10 cellular contexts compared by ENCODE assay signal in genomic region chr22:17727244-17727892, GRCh38. TPM values are rescaled to one million over a fixed set of nuclear protein-coding genes. Genes with fewer than 3 reads are reported as not detected.
DNase-seq lines count a peak whose midpoint lies in the region; ATAC-seq and TF ChIP-seq lines count a peak whose summit lies in the region.
"Had no signal": no experiment of that assay in that cellular context is flagged by ENCODE, and none has a peak within 500 bp of the region (broad histone marks: within the 10 kb centered on the region; RNA-seq: fewer than 3 reads in every experiment).

No MANE protein-coding gene starts in this region.

- dilution Hi-C loops in IMR-90 (cut with HindIII; ENCODE audit: low sequenced_read_pairs, unreplicated experiment) = no loop called here

- no peaks in the 10 kb centered on the region for H3K27me3 Mint-ChIP-seq in CD4-positive, CD25-positive, alpha-beta regulatory T cell
- no peaks in the 10 kb centered on the region for H3K27me3 Mint-ChIP-seq in nephron (ENCODE audit: low read depth)

- peaks cover 5% of the 10 kb centered on the region for H4K20me1 ChIP-seq in IMR-90 (ENCODE audit: insufficient read depth, low read length)

- no peak overlapping the region for H3K4me2 ChIP-seq in IMR-90 (ENCODE audit: low read depth, low read length)

- H2BK20ac ChIP-seq in IMR-90 (ENCODE audit: low read depth, low read length) = peak overlapping the region; percentile 83

- peak overlapping the region; percentile 6 to 73 for H4K8ac ChIP-seq in IMR-90 (ENCODE audit: low read depth in 2 of 2, low read length in 2 of 2)

- H2BK5ac ChIP-seq in IMR-90 (ENCODE audit: low read depth, low read length, poor library complexity, severe bottlenecking) = peak overlapping the region; percentile 99

- peaks cover 29 to 57% of the 10 kb centered on the region in 2 experiments for H3K79me1 ChIP-seq in IMR-90 (ENCODE audit: low read depth in 1 of 2, low read length in 2 of 2)

- peak overlapping the region; percentile 93 for H2AK5ac ChIP-seq in IMR-90 (ENCODE audit: low read depth, low read length)

- H3K27ac Mint-ChIP-seq in CD4-positive, CD25-positive, alpha-beta regulatory T cell = peak overlapping the region in 2 of 3 donors; percentile 28 to 62
- H3K27ac Mint-ChIP-seq in nephron = peak overlapping the region; percentile 44 to 70 (median 48)

- H3K14ac ChIP-seq in IMR-90 (replicated peaks; ENCODE audit: low read depth, low read length) = peak overlapping the region; percentile 93

- H3K4me3 Mint-ChIP-seq in CD4-positive, CD25-positive, alpha-beta regulatory T cell = no peak overlapping the region
- peak overlapping the region in 2 of 3 experiments; percentile 42 to 72 for H3K4me3 Mint-ChIP-seq in nephron

- H3K4ac ChIP-seq in IMR-90 (ENCODE audit: low read depth, low read length) = peak overlapping the region; percentile 95

- H4K91ac ChIP-seq in IMR-90 (ENCODE audit: insufficient read depth, low read depth, low read length) = peak overlapping the region; percentile 91

- no peak for TF ChIP-seq CTCF in IMR-90 (conservative IDR thresholded peaks at IDR 0.05; ENCODE audit: low read depth, low read length)
- no peak for TF ChIP-seq CTCF in breast epithelium (IDR thresholded peaks at IDR 0.05)
- TF ChIP-seq CTCF in nephron (IDR thresholded peaks at IDR 0.05; ENCODE audit: unreplicated experiment in 3 of 3) = no peak
- no peak for TF ChIP-seq CTCF in colonic mucosa (IDR thresholded peaks at IDR 0.05)
- TF ChIP-seq CTCF in A673 (conservative IDR thresholded peaks at IDR 0.05; ENCODE audit: low read depth, low read length) = no peak

- H3K9ac ChIP-seq in IMR-90 (ENCODE audit: low read depth, low read length) (no peak overlapping the region), colonic mucosa (ENCODE audit: low read depth in 2 of 2, low read length in 2 of 2) (no peak overlapping the region)

- H3K4me1 ChIP-seq in CD4-positive, CD25-positive, alpha-beta regulatory T cell (ENCODE audit: control insufficient read depth, insufficient read depth, low read length, poor library complexity, severe bottlenecking) = peaks cover 2% of the 10 kb centered on the region
- H3K4me1 ChIP-seq in IMR-90 (ENCODE audit: control insufficient read depth, insufficient read depth, low read length) = peaks cover 29% of the 10 kb centered on the region
- no peaks in the 10 kb centered on the region for H3K4me1 ChIP-seq in breast epithelium
- no peaks in the 10 kb centered on the region for H3K4me1 ChIP-seq in colonic mucosa
- peaks cover 6% of the 10 kb centered on the region for H3K4me1 ChIP-seq in A673 (ENCODE audit: insufficient read depth, low read length, poor library complexity, severe bottlenecking)

- H4K5ac ChIP-seq in IMR-90 (ENCODE audit: low read depth, low read length) = peak overlapping the region; percentile 82

- H3K23ac ChIP-seq in IMR-90 (ENCODE audit: low read depth, low read length) = peak overlapping the region; percentile 87

- TF ChIP-seq RAD21 in IMR-90 (IDR thresholded peaks at IDR 0.05; ENCODE audit: low read length) = no peak

- WGBS in IMR-90 (ENCODE audit: extremely low coverage in 2 of 2, insufficient read length in 1 of 2), 2 experiments = 100% methylated on average over 2 of the region's 13 CpGs; no CpG with 5 or more reads in 1 of the 2 experiments

- peak overlapping the region; percentile 47 for H2AK9ac ChIP-seq in IMR-90 (replicated peaks; ENCODE audit: low read depth, low read length, poor library complexity)

- ATAC-seq in CD4-positive, CD25-positive, alpha-beta regulatory T cell (ENCODE audit: low read depth in 2 of 2) = no peak
- no peak for ATAC-seq in IMR-90 (ENCODE audit: low read depth)
- ATAC-seq in GM19328 (IDR thresholded peaks at IDR 0.05; ENCODE audit: unreplicated experiment) = no peak

- peaks cover 35% of the 10 kb centered on the region for H3K9me1 ChIP-seq in IMR-90 (ENCODE audit: insufficient read depth, low read length)

- TF ChIP-seq POLR2A in IMR-90 (IDR thresholded peaks at IDR 0.05; ENCODE audit: low read depth, low read length) = no peak
- TF ChIP-seq POLR2A in breast epithelium (IDR thresholded peaks at IDR 0.05) = no peak

- peak overlapping the region; percentile 88; the same call in 1 of the 2 replicates for H3K56ac ChIP-seq in IMR-90 (ENCODE audit: extremely low read depth, insufficient read depth, low read length)

- H3K9me3 ChIP-seq in CD4-positive, CD25-positive, alpha-beta regulatory T cell (ENCODE audit: control insufficient read depth in 2 of 2, low read length in 2 of 2) = no peaks in the 10 kb centered on the region
- no peaks in the 10 kb centered on the region for H3K9me3 ChIP-seq in IMR-90 (ENCODE audit: control insufficient read depth, insufficient read depth, low read length)
- no peaks in the 10 kb centered on the region for H3K9me3 ChIP-seq in breast epithelium
- H3K9me3 ChIP-seq in colonic mucosa = no peaks in the 10 kb centered on the region
- no peaks in the 10 kb centered on the region for H3K9me3 ChIP-seq in A673 (ENCODE audit: low read depth, low read length, poor library complexity, severe bottlenecking)
- H3K9me3 ChIP-seq: esophagus squamous epithelium had no signal

- BruUV-seq in IMR-90 (replicated peaks; lab: Mats Ljungman, UMichigan) (no TSS peak), A673 (replicated peaks; lab: Mats Ljungman, UMichigan) (no TSS peak)

- H2BK120ac ChIP-seq in IMR-90 (ENCODE audit: low read depth, low read length) = peak overlapping the region; percentile 96

- peaks cover 0 to 2% (median 0%) of the 10 kb centered on the region in 7 donors for H3K9me3 Mint-ChIP-seq in CD4-positive, CD25-positive, alpha-beta regulatory T cell
- no peaks in the 10 kb centered on the region for H3K9me3 Mint-ChIP-seq in nephron

- POLR2A ChIA-PET in IMR-90 (lab: Charles Lee; ENCODE audit: unreplicated experiment) (no interaction called here), A673 (lab: Charles Lee; ENCODE audit: low non-redundant PET) (no interaction called here)

- DNase-seq in CD4-positive, CD25-positive, alpha-beta regulatory T cell = no peak
- no peak for DNase-seq in IMR-90
- DNase-seq in breast epithelium (ENCODE audit: low spot score in 2 of 2) = no peak
- DNase-seq in colonic mucosa = no peak
- DNase-seq in A673 (ENCODE audit: low spot score) = no peak
- DNase-seq: cortex of kidney, esophagus squamous epithelium had no signal

- H3K36me3 ChIP-seq in CD4-positive, CD25-positive, alpha-beta regulatory T cell (ENCODE audit: control insufficient read depth, insufficient read depth, low read length) = peaks cover 44% of the 10 kb centered on the region
- H3K36me3 ChIP-seq in IMR-90 (ENCODE audit: control insufficient read depth, insufficient read depth, low read length) (peaks cover 33% of the 10 kb centered on the region), breast epithelium (peaks cover 6% of the 10 kb centered on the region), colonic mucosa (peaks cover 13% of the 10 kb centered on the region), A673 (ENCODE audit: insufficient read depth, low read length, poor library complexity, severe bottlenecking) (peaks cover 24% of the 10 kb centered on the region)

- peak overlapping the region; percentile 68; the same call in 2 of the 3 replicates for H2BK15ac ChIP-seq in IMR-90 (ENCODE audit: low read depth, low read length)

- in situ Hi-C loops in IMR-90 (cut with MboI; ENCODE audit: low sequenced_read_pairs) = loop anchor here (10.0 kb wide), 1 partner anchor 163 kb away; the partner anchor contains the start of gene SLC25A18

- H3K27ac ChIP-seq in CD4-positive, CD25-positive, alpha-beta regulatory T cell (ENCODE audit: insufficient read depth, low read length, poor library complexity, severe bottlenecking) = no peak overlapping the region
- H3K27ac ChIP-seq in IMR-90 (ENCODE audit: insufficient read depth, low read length) (peak overlapping the region; percentile 95), breast epithelium (peak overlapping the region; percentile 3 to 25), colonic mucosa (no peak overlapping the region), A673 (ENCODE audit: low read depth, low read length, poor library complexity, severe bottlenecking) (no peak overlapping the region)
- H3K27ac ChIP-seq: VCaP had no signal

- intact Hi-C loops in IMR-90 (cut with micrococcal nuclease) = loop anchor here (2.0 kb wide), 1 partner anchor 89 kb away; the partner anchor contains the start of gene BCL2L13
- intact Hi-C loops in breast epithelium (cut with DNase I; ENCODE audit: low total_unique reads) = no loop called here
- intact Hi-C loops in colonic mucosa (cut with DNase I) = no loop called here
- intact Hi-C loops in A673 (cut with micrococcal nuclease; ENCODE audit: unreplicated experiment) = no loop called here

- H3K27me3 ChIP-seq in CD4-positive, CD25-positive, alpha-beta regulatory T cell (ENCODE audit: control insufficient read depth, insufficient read depth, low read length) = no peaks in the 10 kb centered on the region
- H3K27me3 ChIP-seq in IMR-90 (ENCODE audit: control insufficient read depth, insufficient read depth, low read length) (no peaks in the 10 kb centered on the region), breast epithelium (no peaks in the 10 kb centered on the region), colonic mucosa (no peaks in the 10 kb centered on the region), A673 (replicated peaks; ENCODE audit: insufficient read depth, low read depth, low read length, poor library complexity) (no peaks in the 10 kb centered on the region)
- H3K27me3 ChIP-seq: esophagus squamous epithelium had no signal

- CTCF ChIA-PET in IMR-90 (lab: Yijun Ruan, JAX) (interaction anchor here (0.6 to 1.5 kb wide), 2 partner anchors 121 to 169 kb away, joined by 4 to 8 read pairs; no protein-coding TSS in a partner anchor), A673 (lab: Charles Lee) (no interaction called here)

- H3K4me1 Mint-ChIP-seq in CD4-positive, CD25-positive, alpha-beta regulatory T cell = peaks cover 5 to 10% (median 6%) of the 10 kb centered on the region in 4 donors
- peaks cover 45% of the 10 kb centered on the region for H3K4me1 Mint-ChIP-seq in nephron

- H3K4me3 ChIP-seq in CD4-positive, CD25-positive, alpha-beta regulatory T cell (ENCODE audit: low read depth, low read length) = no peak overlapping the region
- H3K4me3 ChIP-seq in IMR-90 (ENCODE audit: insufficient read depth, low read depth, low read length) (no peak overlapping the region), breast epithelium (no peak overlapping the region), colonic mucosa (no peak overlapping the region), A673 (ENCODE audit: low read depth, low read length, poor library complexity, severe bottlenecking) (no peak overlapping the region)
- H3K4me3 ChIP-seq: esophagus squamous epithelium had no signal

- peaks cover 15% of the 10 kb centered on the region for H3K36me3 Mint-ChIP-seq in CD4-positive, CD25-positive, alpha-beta regulatory T cell
- peaks cover 47% of the 10 kb centered on the region for H3K36me3 Mint-ChIP-seq in nephron (ENCODE audit: low read depth)

- peak overlapping the region; percentile 99 for H3K18ac ChIP-seq in IMR-90 (ENCODE audit: low read depth, low read length)

- H2AFZ ChIP-seq in IMR-90 (replicated peaks; ENCODE audit: low read length, poor library complexity) = peak overlapping the region; percentile 59

RNA-seq across cellular contexts. Expression of gene BID, which starts 46.9 kb away (rescaled TPM):
- total RNA-seq in CD4-positive, CD25-positive, alpha-beta regulatory T cell = 17.6 TPM
- polyA plus RNA-seq in CD4-positive, CD25-positive, alpha-beta regulatory T cell = 10 to 100 TPM; 56.2 to 84.0 (median 71.2) TPM
- 59.4 and 69.5 TPM in 2 replicates for total RNA-seq in IMR-90 (2012; rRNA removed)
- 240 and 272 TPM in 2 replicates for polyA plus RNA-seq in IMR-90 (2012; rRNA removed)
- polyA plus RNA-seq in IMR-90 (2012; cell fraction: cytosol; rRNA removed) = 79.6 and 204 TPM in 2 replicates
- 82.1 and 146 TPM in 2 replicates for polyA plus RNA-seq in IMR-90 (2012; cell fraction: nucleus; rRNA removed; ENCODE audit: low replicate concordance)
- total RNA-seq in breast epithelium = 10 to 100 TPM; 25.9 to 35.7 (median 29.0) TPM
- 10 to 100 TPM; 35.9 to 57.5 TPM for total RNA-seq in colonic mucosa
- total RNA-seq in A673 (2021) = 72.8 and 74.6 TPM in 2 replicates

Comparison
In these comparisons a context has a peak if more than half of its experiments do, and no peak if none do; other contexts are left out.
1. H3K27ac ChIP-seq: peak in IMR-90 (single experiment) and breast epithelium (2 of 2); none in CD4-positive, CD25-positive, alpha-beta regulatory T cell (single experiment), colonic mucosa (single experiment) and A673 (single experiment).
2. H3K4me3 Mint-ChIP-seq: peak in nephron (2 of 3); none in CD4-positive, CD25-positive, alpha-beta regulatory T cell (0 of 4).